1 cellular context compared by ENCODE assay signal in the genomic region with DNA sequence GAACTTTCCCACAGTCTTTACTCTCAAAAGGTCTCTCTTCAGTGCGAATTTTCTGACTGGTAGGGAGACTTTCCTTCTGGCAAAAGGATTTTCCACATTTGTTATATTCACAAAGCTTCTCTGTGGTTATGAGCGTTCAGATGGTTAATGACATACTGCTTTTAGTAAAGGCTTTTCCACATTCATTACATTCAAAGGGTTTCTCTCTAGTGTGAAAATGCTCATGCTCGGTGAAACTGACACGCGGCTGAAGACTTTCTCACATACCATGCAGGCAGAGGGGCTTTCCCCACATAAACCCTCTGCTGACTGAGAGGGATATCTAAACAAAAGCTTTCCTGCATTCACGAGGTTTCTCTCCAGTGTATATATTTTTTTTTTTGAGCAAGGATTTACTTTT.
A peak's percentile ranks its signal among the peaks of the same experiment; 100 is the strongest.
TF ChIP-seq lines count a peak whose summit lies in the region.

No MANE protein-coding gene starts in this region.

TF ChIP-seq in GM12878, 131 proteins besides CTCF, POLR2A, EP300 and RAD21:
- TF ChIP-seq, protein P1, sequence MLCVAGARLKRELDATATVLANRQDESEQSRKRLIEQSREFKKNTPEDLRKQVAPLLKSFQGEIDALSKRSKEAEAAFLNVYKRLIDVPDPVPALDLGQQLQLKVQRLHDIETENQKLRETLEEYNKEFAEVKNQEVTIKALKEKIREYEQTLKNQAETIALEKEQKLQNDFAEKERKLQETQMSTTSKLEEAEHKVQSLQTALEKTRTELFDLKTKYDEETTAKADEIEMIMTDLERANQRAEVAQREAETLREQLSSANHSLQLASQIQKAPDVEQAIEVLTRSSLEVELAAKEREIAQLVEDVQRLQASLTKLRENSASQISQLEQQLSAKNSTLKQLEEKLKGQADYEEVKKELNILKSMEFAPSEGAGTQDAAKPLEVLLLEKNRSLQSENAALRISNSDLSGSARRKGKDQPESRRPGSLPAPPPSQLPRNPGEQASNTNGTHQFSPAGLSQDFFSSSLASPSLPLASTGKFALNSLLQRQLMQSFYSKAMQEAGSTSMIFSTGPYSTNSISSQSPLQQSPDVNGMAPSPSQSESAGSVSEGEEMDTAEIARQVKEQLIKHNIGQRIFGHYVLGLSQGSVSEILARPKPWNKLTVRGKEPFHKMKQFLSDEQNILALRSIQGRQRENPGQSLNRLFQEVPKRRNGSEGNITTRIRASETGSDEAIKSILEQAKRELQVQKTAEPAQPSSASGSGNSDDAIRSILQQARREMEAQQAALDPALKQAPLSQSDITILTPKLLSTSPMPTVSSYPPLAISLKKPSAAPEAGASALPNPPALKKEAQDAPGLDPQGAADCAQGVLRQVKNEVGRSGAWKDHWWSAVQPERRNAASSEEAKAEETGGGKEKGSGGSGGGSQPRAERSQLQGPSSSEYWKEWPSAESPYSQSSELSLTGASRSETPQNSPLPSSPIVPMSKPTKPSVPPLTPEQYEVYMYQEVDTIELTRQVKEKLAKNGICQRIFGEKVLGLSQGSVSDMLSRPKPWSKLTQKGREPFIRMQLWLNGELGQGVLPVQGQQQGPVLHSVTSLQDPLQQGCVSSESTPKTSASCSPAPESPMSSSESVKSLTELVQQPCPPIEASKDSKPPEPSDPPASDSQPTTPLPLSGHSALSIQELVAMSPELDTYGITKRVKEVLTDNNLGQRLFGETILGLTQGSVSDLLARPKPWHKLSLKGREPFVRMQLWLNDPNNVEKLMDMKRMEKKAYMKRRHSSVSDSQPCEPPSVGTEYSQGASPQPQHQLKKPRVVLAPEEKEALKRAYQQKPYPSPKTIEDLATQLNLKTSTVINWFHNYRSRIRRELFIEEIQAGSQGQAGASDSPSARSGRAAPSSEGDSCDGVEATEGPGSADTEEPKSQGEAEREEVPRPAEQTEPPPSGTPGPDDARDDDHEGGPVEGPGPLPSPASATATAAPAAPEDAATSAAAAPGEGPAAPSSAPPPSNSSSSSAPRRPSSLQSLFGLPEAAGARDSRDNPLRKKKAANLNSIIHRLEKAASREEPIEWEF (IDR thresholded peaks at IDR 0.05; ENCODE audit: insufficient replicate concordance, low read depth, low read length): peak; percentile 67
- TF ChIP-seq, protein P2, sequence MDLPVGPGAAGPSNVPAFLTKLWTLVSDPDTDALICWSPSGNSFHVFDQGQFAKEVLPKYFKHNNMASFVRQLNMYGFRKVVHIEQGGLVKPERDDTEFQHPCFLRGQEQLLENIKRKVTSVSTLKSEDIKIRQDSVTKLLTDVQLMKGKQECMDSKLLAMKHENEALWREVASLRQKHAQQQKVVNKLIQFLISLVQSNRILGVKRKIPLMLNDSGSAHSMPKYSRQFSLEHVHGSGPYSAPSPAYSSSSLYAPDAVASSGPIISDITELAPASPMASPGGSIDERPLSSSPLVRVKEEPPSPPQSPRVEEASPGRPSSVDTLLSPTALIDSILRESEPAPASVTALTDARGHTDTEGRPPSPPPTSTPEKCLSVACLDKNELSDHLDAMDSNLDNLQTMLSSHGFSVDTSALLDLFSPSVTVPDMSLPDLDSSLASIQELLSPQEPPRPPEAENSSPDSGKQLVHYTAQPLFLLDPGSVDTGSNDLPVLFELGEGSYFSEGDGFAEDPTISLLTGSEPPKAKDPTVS (IDR thresholded peaks at IDR 0.05; ENCODE audit: low read depth, low read length): no peak
- TF ChIP-seq, protein P3, sequence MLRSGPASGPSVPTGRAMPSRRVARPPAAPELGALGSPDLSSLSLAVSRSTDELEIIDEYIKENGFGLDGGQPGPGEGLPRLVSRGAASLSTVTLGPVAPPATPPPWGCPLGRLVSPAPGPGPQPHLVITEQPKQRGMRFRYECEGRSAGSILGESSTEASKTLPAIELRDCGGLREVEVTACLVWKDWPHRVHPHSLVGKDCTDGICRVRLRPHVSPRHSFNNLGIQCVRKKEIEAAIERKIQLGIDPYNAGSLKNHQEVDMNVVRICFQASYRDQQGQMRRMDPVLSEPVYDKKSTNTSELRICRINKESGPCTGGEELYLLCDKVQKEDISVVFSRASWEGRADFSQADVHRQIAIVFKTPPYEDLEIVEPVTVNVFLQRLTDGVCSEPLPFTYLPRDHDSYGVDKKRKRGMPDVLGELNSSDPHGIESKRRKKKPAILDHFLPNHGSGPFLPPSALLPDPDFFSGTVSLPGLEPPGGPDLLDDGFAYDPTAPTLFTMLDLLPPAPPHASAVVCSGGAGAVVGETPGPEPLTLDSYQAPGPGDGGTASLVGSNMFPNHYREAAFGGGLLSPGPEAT (IDR thresholded peaks at IDR 0.05; ENCODE audit: low read depth): peak; percentile 81
- TF ChIP-seq PAX5 (IDR thresholded peaks at IDR 0.05; ENCODE audit: borderline replicate concordance, low read depth, low read length): no peak
- 0 out of 2 replicates have a peak, but pooled peaks have one; percentile 17 for TF ChIP-seq MXI1 (IDR thresholded peaks at IDR 0.05; ENCODE audit: low read depth, low read length)
- no peak for TF ChIP-seq RBBP5 (conservative IDR thresholded peaks at IDR 0.05)
- TF ChIP-seq, protein P4, sequence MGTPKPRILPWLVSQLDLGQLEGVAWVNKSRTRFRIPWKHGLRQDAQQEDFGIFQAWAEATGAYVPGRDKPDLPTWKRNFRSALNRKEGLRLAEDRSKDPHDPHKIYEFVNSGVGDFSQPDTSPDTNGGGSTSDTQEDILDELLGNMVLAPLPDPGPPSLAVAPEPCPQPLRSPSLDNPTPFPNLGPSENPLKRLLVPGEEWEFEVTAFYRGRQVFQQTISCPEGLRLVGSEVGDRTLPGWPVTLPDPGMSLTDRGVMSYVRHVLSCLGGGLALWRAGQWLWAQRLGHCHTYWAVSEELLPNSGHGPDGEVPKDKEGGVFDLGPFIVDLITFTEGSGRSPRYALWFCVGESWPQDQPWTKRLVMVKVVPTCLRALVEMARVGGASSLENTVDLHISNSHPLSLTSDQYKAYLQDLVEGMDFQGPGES (IDR thresholded peaks at IDR 0.05): no peak
- TF ChIP-seq ASH2L (IDR thresholded peaks at IDR 0.05; ENCODE audit: borderline replicate concordance, low read depth): no peak
- peak; percentile 60; the same call in 1 of the 2 replicates for TF ChIP-seq ATF7 (IDR thresholded peaks at IDR 0.05; ENCODE audit: low read depth)
- TF ChIP-seq, protein P5, sequence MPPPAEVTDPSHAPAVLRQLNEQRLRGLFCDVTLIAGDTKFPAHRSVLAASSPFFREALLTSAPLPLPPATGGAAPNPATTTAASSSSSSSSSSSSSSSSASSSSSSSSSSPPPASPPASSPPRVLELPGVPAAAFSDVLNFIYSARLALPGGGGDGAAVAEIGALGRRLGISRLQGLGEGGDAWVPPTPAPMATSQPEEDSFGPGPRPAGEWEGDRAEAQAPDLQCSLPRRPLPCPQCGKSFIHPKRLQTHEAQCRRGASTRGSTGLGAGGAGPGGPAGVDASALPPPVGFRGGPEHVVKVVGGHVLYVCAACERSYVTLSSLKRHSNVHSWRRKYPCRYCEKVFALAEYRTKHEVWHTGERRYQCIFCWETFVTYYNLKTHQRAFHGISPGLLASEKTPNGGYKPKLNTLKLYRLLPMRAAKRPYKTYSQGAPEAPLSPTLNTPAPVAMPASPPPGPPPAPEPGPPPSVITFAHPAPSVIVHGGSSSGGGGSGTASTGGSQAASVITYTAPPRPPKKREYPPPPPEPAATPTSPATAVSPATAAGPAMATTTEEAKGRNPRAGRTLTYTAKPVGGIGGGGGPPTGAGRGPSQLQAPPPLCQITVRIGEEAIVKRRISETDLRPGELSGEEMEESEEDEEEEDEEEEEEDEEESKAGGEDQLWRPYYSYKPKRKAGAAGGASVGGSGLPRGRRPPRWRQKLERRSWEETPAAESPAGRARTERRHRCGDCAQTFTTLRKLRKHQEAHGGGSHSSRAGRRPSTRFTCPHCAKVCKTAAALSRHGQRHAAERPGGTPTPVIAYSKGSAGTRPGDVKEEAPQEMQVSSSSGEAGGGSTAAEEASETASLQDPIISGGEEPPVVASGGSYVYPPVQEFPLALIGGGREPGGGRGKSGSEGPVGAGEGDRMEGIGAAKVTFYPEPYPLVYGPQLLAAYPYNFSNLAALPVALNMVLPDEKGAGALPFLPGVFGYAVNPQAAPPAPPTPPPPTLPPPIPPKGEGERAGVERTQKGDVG (CRISPR knock-in tag; IDR thresholded peaks at IDR 0.05): no peak
- no peak for TF ChIP-seq POU2F2 (IDR thresholded peaks at IDR 0.05; ENCODE audit: borderline replicate concordance, low read depth, low read length)
- no peak for TF ChIP-seq CEBPB (IDR thresholded peaks at IDR 0.05; ENCODE audit: borderline replicate concordance in 1 of 2, low read depth in 2 of 2, low read length in 2 of 2)
- TF ChIP-seq FOXM1 (IDR thresholded peaks at IDR 0.05; ENCODE audit: low read depth, low read length): no peak; the same call in 1 of the 2 replicates
- TF ChIP-seq RELA (IDR thresholded peaks at IDR 0.05; ENCODE audit: borderline replicate concordance, partially characterized antibody): no peak
- no peak for TF ChIP-seq TCF7 (IDR thresholded peaks at IDR 0.05; ENCODE audit: borderline replicate concordance)
- TF ChIP-seq, protein P6, sequence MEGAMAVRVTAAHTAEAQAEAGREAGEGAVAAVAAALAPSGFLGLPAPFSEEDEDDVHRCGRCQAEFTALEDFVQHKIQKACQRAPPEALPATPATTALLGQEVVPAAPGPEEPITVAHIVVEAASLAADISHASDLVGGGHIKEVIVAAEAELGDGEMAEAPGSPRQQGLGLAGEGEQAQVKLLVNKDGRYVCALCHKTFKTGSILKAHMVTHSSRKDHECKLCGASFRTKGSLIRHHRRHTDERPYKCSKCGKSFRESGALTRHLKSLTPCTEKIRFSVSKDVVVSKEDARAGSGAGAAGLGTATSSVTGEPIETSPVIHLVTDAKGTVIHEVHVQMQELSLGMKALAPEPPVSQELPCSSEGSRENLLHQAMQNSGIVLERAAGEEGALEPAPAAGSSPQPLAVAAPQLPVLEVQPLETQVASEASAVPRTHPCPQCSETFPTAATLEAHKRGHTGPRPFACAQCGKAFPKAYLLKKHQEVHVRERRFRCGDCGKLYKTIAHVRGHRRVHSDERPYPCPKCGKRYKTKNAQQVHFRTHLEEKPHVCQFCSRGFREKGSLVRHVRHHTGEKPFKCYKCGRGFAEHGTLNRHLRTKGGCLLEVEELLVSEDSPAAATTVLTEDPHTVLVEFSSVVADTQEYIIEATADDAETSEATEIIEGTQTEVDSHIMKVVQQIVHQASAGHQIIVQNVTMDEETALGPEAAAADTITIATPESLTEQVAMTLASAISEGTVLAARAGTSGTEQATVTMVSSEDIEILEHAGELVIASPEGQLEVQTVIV (IDR thresholded peaks at IDR 0.05; ENCODE audit: borderline replicate concordance, partially characterized antibody): no peak
- no peak for TF ChIP-seq STAT1 (conservative IDR thresholded peaks at IDR 0.05)
- TF ChIP-seq, protein P7, sequence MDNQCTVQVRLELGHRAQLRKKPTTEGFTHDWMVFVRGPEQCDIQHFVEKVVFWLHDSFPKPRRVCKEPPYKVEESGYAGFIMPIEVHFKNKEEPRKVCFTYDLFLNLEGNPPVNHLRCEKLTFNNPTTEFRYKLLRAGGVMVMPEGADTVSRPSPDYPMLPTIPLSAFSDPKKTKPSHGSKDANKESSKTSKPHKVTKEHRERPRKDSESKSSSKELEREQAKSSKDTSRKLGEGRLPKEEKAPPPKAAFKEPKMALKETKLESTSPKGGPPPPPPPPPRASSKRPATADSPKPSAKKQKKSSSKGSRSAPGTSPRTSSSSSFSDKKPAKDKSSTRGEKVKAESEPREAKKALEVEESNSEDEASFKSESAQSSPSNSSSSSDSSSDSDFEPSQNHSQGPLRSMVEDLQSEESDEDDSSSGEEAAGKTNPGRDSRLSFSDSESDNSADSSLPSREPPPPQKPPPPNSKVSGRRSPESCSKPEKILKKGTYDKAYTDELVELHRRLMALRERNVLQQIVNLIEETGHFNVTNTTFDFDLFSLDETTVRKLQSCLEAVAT (IDR thresholded peaks at IDR 0.05): no peak
- TF ChIP-seq SIX5 (IDR thresholded peaks at IDR 0.05; ENCODE audit: low read depth, low read length, severe bottlenecking): no peak
- no peak for TF ChIP-seq ZSCAN29 (IDR thresholded peaks at IDR 0.05)
- TF ChIP-seq GATAD2B (conservative IDR thresholded peaks at IDR 0.05; ENCODE audit: low read depth): 0 out of 2 replicates have a peak, but pooled peaks have one; percentile 25
- peak; percentile 53 to 59; a peak in 2 of 4 replicates for TF ChIP-seq IKZF2 (IDR thresholded peaks at IDR 0.05)
- TF ChIP-seq BCL11A (IDR thresholded peaks at IDR 0.05; ENCODE audit: low read depth, low read length): no peak
- peak in 1 of 2 experiments; percentile 27; a peak in 1 of 4 replicates for TF ChIP-seq BHLHE40 (IDR thresholded peaks at IDR 0.05; ENCODE audit: borderline replicate concordance in 1 of 2, low read depth in 2 of 2, low read length in 1 of 2)
- no peak for TF ChIP-seq SP1 (IDR thresholded peaks at IDR 0.05; ENCODE audit: low read depth, low read length)
- no peak for TF ChIP-seq CBX3 (IDR thresholded peaks at IDR 0.05; ENCODE audit: borderline replicate concordance, low read depth)
- no peak for TF ChIP-seq MTA3 (IDR thresholded peaks at IDR 0.05; ENCODE audit: borderline replicate concordance, low read length)
- TF ChIP-seq, protein P8, sequence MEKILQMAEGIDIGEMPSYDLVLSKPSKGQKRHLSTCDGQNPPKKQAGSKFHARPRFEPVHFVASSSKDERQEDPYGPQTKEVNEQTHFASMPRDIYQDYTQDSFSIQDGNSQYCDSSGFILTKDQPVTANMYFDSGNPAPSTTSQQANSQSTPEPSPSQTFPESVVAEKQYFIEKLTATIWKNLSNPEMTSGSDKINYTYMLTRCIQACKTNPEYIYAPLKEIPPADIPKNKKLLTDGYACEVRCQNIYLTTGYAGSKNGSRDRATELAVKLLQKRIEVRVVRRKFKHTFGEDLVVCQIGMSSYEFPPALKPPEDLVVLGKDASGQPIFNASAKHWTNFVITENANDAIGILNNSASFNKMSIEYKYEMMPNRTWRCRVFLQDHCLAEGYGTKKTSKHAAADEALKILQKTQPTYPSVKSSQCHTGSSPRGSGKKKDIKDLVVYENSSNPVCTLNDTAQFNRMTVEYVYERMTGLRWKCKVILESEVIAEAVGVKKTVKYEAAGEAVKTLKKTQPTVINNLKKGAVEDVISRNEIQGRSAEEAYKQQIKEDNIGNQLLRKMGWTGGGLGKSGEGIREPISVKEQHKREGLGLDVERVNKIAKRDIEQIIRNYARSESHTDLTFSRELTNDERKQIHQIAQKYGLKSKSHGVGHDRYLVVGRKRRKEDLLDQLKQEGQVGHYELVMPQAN (conservative IDR thresholded peaks at IDR 0.05): no peak
- no peak for TF ChIP-seq MEF2A (IDR thresholded peaks at IDR 0.05; ENCODE audit: insufficient read depth, low read depth, low read length)
- TF ChIP-seq MTA2 (IDR thresholded peaks at IDR 0.05; ENCODE audit: low read depth): peak; percentile 12; the same call in 1 of the 2 replicates
- TF ChIP-seq MEF2B (IDR thresholded peaks at IDR 0.05; ENCODE audit: partially characterized antibody, poor library complexity, severe bottlenecking): peak; percentile 30
- TF ChIP-seq NBN (IDR thresholded peaks at IDR 0.05): no peak
